16 cellular contexts compared by ENCODE assay signal in the genomic region with DNA sequence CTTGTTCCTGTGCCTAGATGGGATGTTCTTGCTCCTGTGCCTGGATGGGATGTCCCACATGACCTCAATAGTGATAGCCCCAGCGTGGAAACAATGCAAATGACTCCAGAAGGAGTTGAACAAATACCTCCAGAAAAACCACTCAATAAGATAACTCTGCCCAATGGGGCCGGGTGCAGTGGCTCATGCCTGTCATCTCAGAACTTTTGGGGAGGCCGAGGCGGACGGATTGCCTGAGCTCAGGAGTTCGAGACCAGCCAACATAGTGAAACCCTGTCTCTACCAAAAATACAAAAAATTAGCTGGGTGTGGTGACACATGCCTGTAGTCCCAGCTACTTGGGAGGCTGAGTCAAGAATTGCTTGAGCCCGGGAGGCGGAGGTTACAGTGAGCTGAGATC.
"Had no signal": no experiment of that assay in that cellular context is flagged by ENCODE, and none has a peak within 500 bp of the region (broad histone marks: within the 10 kb centered on the region; RNA-seq: fewer than 3 reads in every experiment).

No MANE protein-coding gene starts in this region.

- H3K9me3 Mint-ChIP-seq: naive thymus-derived CD4-positive, alpha-beta T cell; stimulated activated naive B cell treated with anti-CD40 and anti-IgM and Interleukin-4, amounts not matched to agents 10 μg/mL and 1 μg/mL and 100 μg/mL, for 72 hours; stimulated activated naive CD8-positive, alpha-beta T cell treated with anti-CD3 and anti-CD28 coated beads, Interleukin-15, amount 100 ng/mL, for 72 hours had no signal

- H3K27ac ChIP-seq: esophagus squamous epithelium, gastroesophageal sphincter, testis had no signal

- DNase-seq: dermis blood vessel endothelial cell; esophagus squamous epithelium; foreskin fibroblast; glutamatergic neuron; islet precursor cell; mammary epithelial cell; naive thymus-derived CD4-positive, alpha-beta T cell; stimulated activated CD4-positive, alpha-beta T cell treated with anti-CD3 and anti-CD28 coated beads, Interleukin-2, amount 100 ng/mL, for 24 hours; stimulated activated CD4-positive, alpha-beta T cell treated with anti-CD3 and anti-CD28 coated beads, Interleukin-4, amount 100 ng/mL, for 4 hours; stimulated activated naive B cell treated with anti-CD40 and anti-IgM and Interleukin-4, amounts not matched to agents 10 μg/mL and 1 μg/mL and 100 μg/mL, for 72 hours; stimulated activated naive CD8-positive, alpha-beta T cell treated with anti-CD3 and anti-CD28 coated beads, Interleukin-15, amount 100 ng/mL, for 72 hours; testis had no signal

- ATAC-seq: gastroesophageal sphincter; left lobe of liver; naive thymus-derived CD4-positive, alpha-beta T cell; sciatic nerve; stimulated activated naive B cell treated with anti-CD40 and anti-IgM and Interleukin-4, amounts not matched to agents 10 μg/mL and 1 μg/mL and 100 μg/mL, for 72 hours; stimulated activated naive CD8-positive, alpha-beta T cell treated with anti-CD3 and anti-CD28 coated beads, Interleukin-15, amount 100 ng/mL, for 72 hours had no signal

- H3K36me3 Mint-ChIP-seq: naive thymus-derived CD4-positive, alpha-beta T cell; stimulated activated naive B cell treated with anti-CD40 and anti-IgM and Interleukin-4, amounts not matched to agents 10 μg/mL and 1 μg/mL and 100 μg/mL, for 72 hours had no signal

- H3K36me3 ChIP-seq: esophagus squamous epithelium, gastroesophageal sphincter, tibial nerve had no signal

- H3K9me3 ChIP-seq: esophagus squamous epithelium, gastroesophageal sphincter, testis, tibial nerve had no signal

- H3K4me3 Mint-ChIP-seq: naive thymus-derived CD4-positive, alpha-beta T cell; stimulated activated naive B cell treated with anti-CD40 and anti-IgM and Interleukin-4, amounts not matched to agents 10 μg/mL and 1 μg/mL and 100 μg/mL, for 72 hours; stimulated activated naive CD8-positive, alpha-beta T cell treated with anti-CD3 and anti-CD28 coated beads, Interleukin-15, amount 100 ng/mL, for 72 hours had no signal

- H3K27ac Mint-ChIP-seq: stimulated activated naive B cell treated with anti-CD40 and anti-IgM and Interleukin-4, amounts not matched to agents 10 μg/mL and 1 μg/mL and 100 μg/mL, for 72 hours; stimulated activated naive CD8-positive, alpha-beta T cell treated with anti-CD3 and anti-CD28 coated beads, Interleukin-15, amount 100 ng/mL, for 72 hours had no signal

- H3K27me3 Mint-ChIP-seq: stimulated activated naive CD8-positive, alpha-beta T cell treated with anti-CD3 and anti-CD28 coated beads, Interleukin-15, amount 100 ng/mL, for 72 hours had no signal

- H3K27me3 ChIP-seq: esophagus squamous epithelium, testis, tibial nerve had no signal

- H3K4me3 ChIP-seq: esophagus squamous epithelium, gastroesophageal sphincter, testis, tibial nerve had no signal
